In genomic region chr3:122233109-122233952, GRCh38 we compare ENCODE assay signal across 10 cellular contexts. TPM values are rescaled to one million over a fixed set of nuclear protein-coding genes. Genes with fewer than 3 reads are reported as not detected.
DNase-seq lines count a peak whose midpoint lies in the region; ATAC-seq and TF ChIP-seq lines count a peak whose summit lies in the region.
"Had no signal": no experiment of that assay in that cellular context is flagged by ENCODE, and none has a peak within 500 bp of the region (broad histone marks: within the 10 kb centered on the region; RNA-seq: fewer than 3 reads in every experiment).

No MANE protein-coding gene starts in this region.

- no peak overlapping the region for H3K27ac ChIP-seq in testis
- no peak overlapping the region for H3K27ac ChIP-seq in CD8-positive, alpha-beta memory T cell (ENCODE audit: low read depth, low read length)

- ATAC-seq in GM18909 (IDR thresholded peaks at IDR 0.05; ENCODE audit: poor library complexity, unreplicated experiment) (peak; percentile 81), HG03060 (IDR thresholded peaks at IDR 0.05; ENCODE audit: low read depth, unreplicated experiment) (peak; percentile 34), activated B cell treated with CpG ODN at 0.5 μM for 24 hours (ENCODE audit: low read depth) (peak; percentile 77)

- peaks cover 32% of the 10 kb centered on the region for H3K4me1 Mint-ChIP-seq in activated B cell treated with CpG ODN at 0.5 μM for 24 hours
- H3K4me1 Mint-ChIP-seq in CD8-positive, alpha-beta memory T cell: peaks cover 4 to 14% (median 9%) of the 10 kb centered on the region in 3 donors

- H3K36me3 Mint-ChIP-seq in activated B cell treated with CpG ODN at 0.5 μM for 24 hours (ENCODE audit: low read depth): no peaks in the 10 kb centered on the region
- H3K36me3 Mint-ChIP-seq in CD8-positive, alpha-beta memory T cell: peaks cover 0 to 3% (median 0%) of the 10 kb centered on the region in 3 donors

- intact Hi-C loops in activated B cell treated with CpG ODN at 0.5 μM for 24 hours (cut with micrococcal nuclease) (loop anchor here (1.0 kb wide), 1 partner anchor 12 kb away; no protein-coding TSS in a partner anchor), testis (cut with DNase I; ENCODE audit: low total_unique reads) (no loop called here)

- H3K9me3 ChIP-seq in testis: no peaks in the 10 kb centered on the region
- H3K9me3 ChIP-seq in CD8-positive, alpha-beta memory T cell (ENCODE audit: low read length): no peaks in the 10 kb centered on the region

- H3K27me3 Mint-ChIP-seq in activated B cell treated with CpG ODN at 0.5 μM for 24 hours: no peaks in the 10 kb centered on the region
- H3K27me3 Mint-ChIP-seq in CD8-positive, alpha-beta memory T cell: peaks cover 16 to 29% of the 10 kb centered on the region in 2 donors

- no peak for TF ChIP-seq POLR2A in testis (IDR thresholded peaks at IDR 0.05)

- no peaks in the 10 kb centered on the region for H3K36me3 ChIP-seq in testis (ENCODE audit: low read depth, missing control alignments)
- no peaks in the 10 kb centered on the region for H3K36me3 ChIP-seq in CD8-positive, alpha-beta memory T cell (ENCODE audit: insufficient read depth, low read length)

- POLR2A ChIA-PET in activated B cell treated with CpG ODN at 0.5 μM for 24 hours (lab: Charles Lee): interaction anchor here (0.5 to 1.8 kb wide), 4 partner anchors 13 to 686 kb away, joined by 3 to 7 read pairs (median 4); partner anchors contain the start of genes EAF2 and IQCB1
- POLR2A ChIA-PET in CD8-positive, alpha-beta memory T cell (lab: Charles Lee): no interaction called here

- no peaks in the 10 kb centered on the region for H3K9me3 Mint-ChIP-seq in activated B cell treated with CpG ODN at 0.5 μM for 24 hours
- H3K9me3 Mint-ChIP-seq in CD8-positive, alpha-beta memory T cell: no peaks in the 10 kb centered on the region

- no peak overlapping the region for H3K4me3 ChIP-seq in testis
- H3K4me3 ChIP-seq in CD8-positive, alpha-beta memory T cell (ENCODE audit: low read length): no peak overlapping the region

- no peaks in the 10 kb centered on the region for H3K4me1 ChIP-seq in testis
- no peaks in the 10 kb centered on the region for H3K4me1 ChIP-seq in CD8-positive, alpha-beta memory T cell (ENCODE audit: insufficient read depth, low read length)

- 82 to 89% methylated on average over 13 of the region's 13 CpGs for WGBS in testis, 2 donors

- TF ChIP-seq CTCF in activated B cell treated with CpG ODN at 0.5 μM for 24 hours (IDR thresholded peaks at IDR 0.05) (no peak), testis (IDR thresholded peaks at IDR 0.05) (no peak)

- DNase-seq in AML-193 (lab: John Stamatoyannopoulos, UW) (peak; percentile 98), activated B cell treated with CpG ODN at 0.5 μM for 24 hours (peak; percentile 29), testis (peak; percentile 33), HCEC 1CT (no peak), RPMI8226 (no peak)
- DNase-seq in CD8-positive, alpha-beta memory T cell: no peak

- H3K27ac Mint-ChIP-seq in activated B cell treated with CpG ODN at 0.5 μM for 24 hours: peak overlapping the region; percentile 67
- H3K27ac Mint-ChIP-seq in CD8-positive, alpha-beta memory T cell: peak overlapping the region in 1 of 8 donors; percentile 21

- CTCF ChIA-PET in activated B cell treated with CpG ODN at 0.5 μM for 24 hours (lab: Charles Lee): interaction anchor here (1.0 kb wide), 1 partner anchor 13 kb away, joined by 3 read pairs; no protein-coding TSS in a partner anchor
- CTCF ChIA-PET in CD8-positive, alpha-beta memory T cell (lab: Charles Lee): no interaction called here

- no peaks in the 10 kb centered on the region for H3K27me3 ChIP-seq in testis
- H3K27me3 ChIP-seq in CD8-positive, alpha-beta memory T cell (ENCODE audit: insufficient read depth, low read length, poor library complexity, severe bottlenecking): no peaks in the 10 kb centered on the region

- H3K4me3 Mint-ChIP-seq in activated B cell treated with CpG ODN at 0.5 μM for 24 hours: peak overlapping the region; percentile 74
- no peak overlapping the region for H3K4me3 Mint-ChIP-seq in CD8-positive, alpha-beta memory T cell

RNA-seq across cellular contexts. Expression of gene CASR, which starts 49.9 kb away (rescaled TPM):
- total RNA-seq in activated B cell treated with CpG ODN at 0.5 μM for 24 hours (0.02 TPM in 1 of 2 replicates, not detected in the other), testis (1 to 10 TPM; 1.2 to 1.4 TPM)
- polyA plus RNA-seq in testis (ENCODE audit: insufficient read depth, low read depth, low replicate concordance): 0.30 TPM
- total RNA-seq in CD8-positive, alpha-beta memory T cell: not detected
- polyA plus RNA-seq in CD8-positive, alpha-beta memory T cell: not detected
- total RNA-seq: Daoy had no signal
- polyA plus RNA-seq: fibroblast of lung had no signal

Comparison
In these comparisons a context has a peak if more than half of its experiments do, and no peak if none do; other contexts are left out.
1. DNase-seq: peak in AML-193 (2 of 2), activated B cell treated with CpG ODN at 0.5 μM for 24 hours (single experiment) and testis (single experiment); none in HCEC 1CT (single experiment), CD8-positive, alpha-beta memory T cell (0 of 5) and RPMI8226 (single experiment).
2. Peak in every context shown above with its lines, with median percentiles within 50 percentile points of each other: ATAC-seq.